1 cellular context compared by ENCODE assay signal in the genomic region with DNA sequence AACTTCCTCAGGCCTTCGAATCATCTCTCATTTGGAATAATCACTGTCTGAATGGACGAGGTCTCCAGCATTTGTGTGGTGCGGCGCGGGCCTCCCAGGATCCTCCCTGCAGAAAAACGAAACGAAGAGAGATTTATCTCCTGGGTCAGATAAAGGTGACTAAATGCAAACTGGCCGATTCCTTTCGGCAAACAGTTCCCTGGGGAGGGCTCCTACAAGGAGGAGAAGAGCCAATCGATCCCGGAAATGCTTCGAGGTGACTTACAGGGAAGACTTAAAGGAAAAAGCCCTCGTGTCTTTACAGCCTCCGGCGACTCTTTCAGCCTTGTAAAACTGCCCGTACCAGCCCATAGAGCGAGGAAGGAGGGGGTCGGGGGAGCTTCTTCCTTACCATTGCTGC.
TF ChIP-seq lines count a peak whose summit lies in the region.

No MANE protein-coding gene starts in this region.

TF ChIP-seq in GM23338, 12 proteins besides CTCF, POLR2A, EP300 and RAD21 (continued from another document):
- TF ChIP-seq CREB1 (CRISPR knock-in tag; IDR thresholded peaks at IDR 0.05; ENCODE audit: low read depth), result no peak
- no peak for TF ChIP-seq ZNF114 (CRISPR knock-in tag; IDR thresholded peaks at IDR 0.05)
- no peak for TF ChIP-seq STAT1 (IDR thresholded peaks at IDR 0.05; ENCODE audit: unreplicated experiment)
- TF ChIP-seq, protein P1, sequence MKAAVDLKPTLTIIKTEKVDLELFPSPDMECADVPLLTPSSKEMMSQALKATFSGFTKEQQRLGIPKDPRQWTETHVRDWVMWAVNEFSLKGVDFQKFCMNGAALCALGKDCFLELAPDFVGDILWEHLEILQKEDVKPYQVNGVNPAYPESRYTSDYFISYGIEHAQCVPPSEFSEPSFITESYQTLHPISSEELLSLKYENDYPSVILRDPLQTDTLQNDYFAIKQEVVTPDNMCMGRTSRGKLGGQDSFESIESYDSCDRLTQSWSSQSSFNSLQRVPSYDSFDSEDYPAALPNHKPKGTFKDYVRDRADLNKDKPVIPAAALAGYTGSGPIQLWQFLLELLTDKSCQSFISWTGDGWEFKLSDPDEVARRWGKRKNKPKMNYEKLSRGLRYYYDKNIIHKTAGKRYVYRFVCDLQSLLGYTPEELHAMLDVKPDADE (IDR thresholded peaks at IDR 0.05), result no peak
- TF ChIP-seq, protein P2, sequence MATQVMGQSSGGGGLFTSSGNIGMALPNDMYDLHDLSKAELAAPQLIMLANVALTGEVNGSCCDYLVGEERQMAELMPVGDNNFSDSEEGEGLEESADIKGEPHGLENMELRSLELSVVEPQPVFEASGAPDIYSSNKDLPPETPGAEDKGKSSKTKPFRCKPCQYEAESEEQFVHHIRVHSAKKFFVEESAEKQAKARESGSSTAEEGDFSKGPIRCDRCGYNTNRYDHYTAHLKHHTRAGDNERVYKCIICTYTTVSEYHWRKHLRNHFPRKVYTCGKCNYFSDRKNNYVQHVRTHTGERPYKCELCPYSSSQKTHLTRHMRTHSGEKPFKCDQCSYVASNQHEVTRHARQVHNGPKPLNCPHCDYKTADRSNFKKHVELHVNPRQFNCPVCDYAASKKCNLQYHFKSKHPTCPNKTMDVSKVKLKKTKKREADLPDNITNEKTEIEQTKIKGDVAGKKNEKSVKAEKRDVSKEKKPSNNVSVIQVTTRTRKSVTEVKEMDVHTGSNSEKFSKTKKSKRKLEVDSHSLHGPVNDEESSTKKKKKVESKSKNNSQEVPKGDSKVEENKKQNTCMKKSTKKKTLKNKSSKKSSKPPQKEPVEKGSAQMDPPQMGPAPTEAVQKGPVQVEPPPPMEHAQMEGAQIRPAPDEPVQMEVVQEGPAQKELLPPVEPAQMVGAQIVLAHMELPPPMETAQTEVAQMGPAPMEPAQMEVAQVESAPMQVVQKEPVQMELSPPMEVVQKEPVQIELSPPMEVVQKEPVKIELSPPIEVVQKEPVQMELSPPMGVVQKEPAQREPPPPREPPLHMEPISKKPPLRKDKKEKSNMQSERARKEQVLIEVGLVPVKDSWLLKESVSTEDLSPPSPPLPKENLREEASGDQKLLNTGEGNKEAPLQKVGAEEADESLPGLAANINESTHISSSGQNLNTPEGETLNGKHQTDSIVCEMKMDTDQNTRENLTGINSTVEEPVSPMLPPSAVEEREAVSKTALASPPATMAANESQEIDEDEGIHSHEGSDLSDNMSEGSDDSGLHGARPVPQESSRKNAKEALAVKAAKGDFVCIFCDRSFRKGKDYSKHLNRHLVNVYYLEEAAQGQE (IDR thresholded peaks at IDR 0.05; ENCODE audit: unreplicated experiment), result no peak
TF ChIP-seq in GM23338: peak in this region for 0.
